ENCODE assay signal across 19 cellular contexts in the genomic region with DNA sequence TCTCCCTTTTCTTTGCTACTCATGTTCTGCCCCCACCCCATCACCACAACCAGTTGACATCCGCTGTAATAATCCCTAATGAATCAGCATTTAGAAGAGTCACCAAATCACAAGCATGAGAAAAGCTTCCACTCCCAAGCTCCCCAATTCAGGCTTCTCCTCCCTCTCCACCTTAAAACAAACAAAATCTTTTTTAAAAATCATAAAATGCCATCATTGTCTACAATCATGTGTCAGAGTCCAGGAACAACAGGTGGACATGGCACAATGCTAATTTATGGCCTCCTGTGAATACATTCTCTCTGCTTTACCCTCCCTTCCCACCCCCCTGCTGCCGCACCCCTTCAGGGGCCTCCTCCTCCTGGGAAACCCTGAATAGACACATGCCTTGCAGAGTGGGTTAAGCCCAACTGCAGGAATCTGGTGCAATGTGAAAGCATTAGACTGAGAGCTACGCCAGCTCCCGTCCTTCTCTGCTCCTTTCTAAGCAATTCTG. TPM values are rescaled to one million over a fixed set of nuclear protein-coding genes. Genes with fewer than 3 reads are reported as not detected.
DNase-seq lines count a peak whose midpoint lies in the region; ATAC-seq, FAIRE-seq and TF ChIP-seq lines count a peak whose summit lies in the region.
"Had no signal": no experiment of that assay in that cellular context is flagged by ENCODE, and none has a peak within 500 bp of the region (broad histone marks: within the 10 kb centered on the region; RNA-seq: fewer than 3 reads in every experiment).

No MANE protein-coding gene starts in this region.

- FAIRE-seq in H1 (lab: Jason Lieb, UNC) (no peak), HTR-8/SVneo (lab: Jason Lieb, UNC) (no peak)
- FAIRE-seq: TTC549 had no signal

- no peak overlapping the region for H2BK120ac ChIP-seq in H1 (replicated peaks; ENCODE audit: low read depth, low read length)

- peak overlapping the region in 2 of 3 experiments; percentile 4 to 72 for H3K27ac Mint-ChIP-seq in nephron
- H3K27ac Mint-ChIP-seq: activated naive CD8-positive, alpha-beta T cell treated with anti-CD3 and anti-CD28 coated beads, Interleukin-2, amount 50 U/mL, for 24 hours; naive thymus-derived CD8-positive, alpha-beta T cell had no signal

- H3K27me3 Mint-ChIP-seq in nephron (ENCODE audit: low read depth): peaks cover 17% of the 10 kb centered on the region

- H3K23ac ChIP-seq in H1 (ENCODE audit: insufficient read length): no peak overlapping the region

- H3K4me2 ChIP-seq in BLaER1: peak overlapping the region; percentile 98
- peak overlapping the region; percentile 44 to 47; a peak in 2 of 4 replicates for H3K4me2 ChIP-seq in H1 (ENCODE audit: insufficient read depth in 1 of 2, low read depth in 2 of 2, low read length in 2 of 2)

- H2BK5ac ChIP-seq in H1 (ENCODE audit: low read depth, low read length): no peak overlapping the region

- no peak overlapping the region for H4K5ac ChIP-seq in H1 (ENCODE audit: insufficient read length, low read depth, low read length)

- H3K27ac ChIP-seq in BLaER1: peak overlapping the region; percentile 20; the same call in 1 of the 2 replicates
- H3K27ac ChIP-seq in HUES64 (ENCODE audit: low read depth, low read length): no peak overlapping the region
- H3K27ac ChIP-seq in H1 (ENCODE audit: low read depth, low read length): no peak overlapping the region
- H3K27ac ChIP-seq in gastrocnemius medialis: no peak overlapping the region
- H3K27ac ChIP-seq: epithelial cell of prostate had no signal

- in situ Hi-C loops in gastrocnemius medialis (cut with MboI; ENCODE audit: low sequenced_read_pairs in 4 of 4): no loop called here

- no peak overlapping the region for H3K14ac ChIP-seq in H1 (ENCODE audit: insufficient read length)

- H3K36me3 Mint-ChIP-seq in nephron (ENCODE audit: low read depth): peaks cover 13% of the 10 kb centered on the region

- H2BK15ac ChIP-seq in H1 (ENCODE audit: low read length): no peak overlapping the region

- H3K9ac ChIP-seq in BLaER1 (peak overlapping the region; percentile 73), HUES64 (ENCODE audit: low read depth, low read length) (no peak overlapping the region), H1 (replicated peaks in 1 of 4; ENCODE audit: extremely low read depth in 1 of 4, low read depth in 3 of 4, low read length in 3 of 4) (no peak overlapping the region)

- intact Hi-C loops in gastrocnemius medialis (cut with DNase I; ENCODE audit: low total_unique reads): no loop called here

- 55% methylated on average over 4 of the region's 4 CpGs for WGBS in HUES64
- 57% methylated on average over 4 of the region's 4 CpGs; no CpG with 5 or more reads in 1 of the 2 experiments for WGBS in H1 (ENCODE audit: extremely low coverage in 1 of 2, insufficient coverage in 1 of 2, insufficient read length in 1 of 2, insufficient replicate concordance in 2 of 2, low coverage in 1 of 2, low lambda C conversion rate in 2 of 2, missing lambda C conversion rate in 1 of 2), 2 experiments

- peaks cover 12% of the 10 kb centered on the region for H3K23me2 ChIP-seq in H1 (ENCODE audit: low read depth, low read length)

- peaks cover 79% of the 10 kb centered on the region for H3K4me1 ChIP-seq in BLaER1
- H3K4me1 ChIP-seq in HUES64 (ENCODE audit: insufficient read depth, low read length): peaks cover 20% of the 10 kb centered on the region
- peaks cover 6 to 20% (median 11%) of the 10 kb centered on the region in 4 experiments for H3K4me1 ChIP-seq in H1 (replicated peaks in 1 of 4; ENCODE audit: control insufficient read depth in 3 of 4, insufficient read depth in 4 of 4, low read length in 3 of 4)
- H3K4me1 ChIP-seq in gastrocnemius medialis: peaks cover 11 to 28% of the 10 kb centered on the region in 2 donors

- H3K9me3 ChIP-seq in BLaER1: no peaks in the 10 kb centered on the region
- no peaks in the 10 kb centered on the region for H3K9me3 ChIP-seq in HUES64 (ENCODE audit: insufficient read depth, low read depth, low read length)
- no peaks in the 10 kb centered on the region for H3K9me3 ChIP-seq in H1 (ENCODE audit: insufficient read depth in 2 of 2, low read depth in 1 of 2, low read length in 1 of 2)
- no peaks in the 10 kb centered on the region for H3K9me3 ChIP-seq in gastrocnemius medialis

- H3K4me1 Mint-ChIP-seq in nephron: peaks cover 55% of the 10 kb centered on the region

- no peak overlapping the region for H2BK20ac ChIP-seq in H1 (ENCODE audit: low read length)

- H3K36me3 ChIP-seq in BLaER1 (peaks cover 46% of the 10 kb centered on the region), HUES64 (ENCODE audit: insufficient read depth, low read length) (peaks cover 12% of the 10 kb centered on the region; the same call in 1 of the 2 replicates), H1 (ENCODE audit: control insufficient read depth in 2 of 4, insufficient read depth in 4 of 4, low read length in 3 of 4) (peaks cover 0 to 4% (median 1%) of the 10 kb centered on the region in 4 experiments; a peak in 2 of 8 replicates), gastrocnemius medialis (no peaks in the 10 kb centered on the region)

- no peak for TF ChIP-seq POLR2A in H1 (IDR thresholded peaks at IDR 0.05; ENCODE audit: control extremely low read depth in 1 of 2, low read depth in 2 of 2, low read length in 2 of 2)
- TF ChIP-seq POLR2A in gastrocnemius medialis (IDR thresholded peaks at IDR 0.05): no peak

- CTCF ChIA-PET in H1 (lab: Charles Lee; ENCODE audit: partially characterized antibody): interaction anchor here (0.7 to 3.8 kb wide), 8 partner anchors 10 to 412 kb away, joined by 3 to 23 read pairs (median 4); no protein-coding TSS in a partner anchor

- H3K56ac ChIP-seq in H1 (replicated peaks; ENCODE audit: insufficient read length, low read depth, low read length): no peak overlapping the region

- no peak for TF ChIP-seq EP300 in H1 (IDR thresholded peaks at IDR 0.05; ENCODE audit: borderline replicate concordance in 1 of 2, low read depth in 2 of 2, low read length in 2 of 2)

- no peak overlapping the region for H2AFZ ChIP-seq in H1 (ENCODE audit: low read length)

- peaks cover 0 to 31% of the 10 kb centered on the region in 2 experiments; a peak in 2 of 4 replicates for H3K79me2 ChIP-seq in H1 (ENCODE audit: control insufficient read depth in 1 of 2, insufficient read depth in 2 of 2, low read length in 2 of 2)

- H3K4ac ChIP-seq in H1 (replicated peaks; ENCODE audit: insufficient read length, low read depth, low read length): no peak overlapping the region

- H3K9me3 Mint-ChIP-seq in nephron: no peaks in the 10 kb centered on the region
- H3K9me3 Mint-ChIP-seq: activated naive CD8-positive, alpha-beta T cell treated with anti-CD3 and anti-CD28 coated beads, Interleukin-2, amount 50 U/mL, for 24 hours; activated T-cell treated with anti-CD3 and anti-CD28 coated beads, Interleukin-2, amount 50 U/mL, for 4 hours had no signal

- no peak for TF ChIP-seq RAD21 in H1 (IDR thresholded peaks at IDR 0.05 in 1 of 2, conservative IDR thresholded peaks at IDR 0.05 in 1 of 2; ENCODE audit: low read depth in 2 of 2, low read length in 2 of 2)

- ATAC-seq in HG03095 (IDR thresholded peaks at IDR 0.05; ENCODE audit: unreplicated experiment) (no peak), GM18909 (IDR thresholded peaks at IDR 0.05; ENCODE audit: poor library complexity, unreplicated experiment) (no peak), gastrocnemius medialis (no peak)
- ATAC-seq: activated naive CD8-positive, alpha-beta T cell treated with anti-CD3 and anti-CD28 coated beads, Interleukin-2, amount 50 U/mL, for 24 hours; activated T-cell treated with anti-CD3 and anti-CD28 coated beads, Interleukin-2, amount 50 U/mL, for 4 hours; naive thymus-derived CD8-positive, alpha-beta T cell; sciatic nerve had no signal

- no peak overlapping the region for H2AK5ac ChIP-seq in H1 (ENCODE audit: low read depth, low read length)

- no peak overlapping the region for H4K8ac ChIP-seq in H1 (ENCODE audit: extremely low read depth, insufficient read depth, low read length)

- H4K20me1 ChIP-seq in BLaER1: peaks cover 80% of the 10 kb centered on the region
- H4K20me1 ChIP-seq in H1 (replicated peaks in 1 of 2; ENCODE audit: control insufficient read depth in 1 of 2, insufficient read depth in 2 of 2, low read length in 2 of 2): peaks cover 16 to 22% of the 10 kb centered on the region in 2 experiments

- H3K79me1 ChIP-seq in H1 (ENCODE audit: low read depth, low read length): peaks cover 2% of the 10 kb centered on the region; the same call in 1 of the 2 replicates

- no peak overlapping the region for H2BK12ac ChIP-seq in H1 (ENCODE audit: low read depth, low read length)

- no peak overlapping the region for H3K18ac ChIP-seq in H1 (ENCODE audit: extremely low read depth, low read length)

- H3K27me3 ChIP-seq in BLaER1: peaks cover 3% of the 10 kb centered on the region; the same call in 1 of the 2 replicates
- H3K27me3 ChIP-seq in HUES64 (ENCODE audit: insufficient read depth, low read length): peaks cover 25% of the 10 kb centered on the region
- H3K27me3 ChIP-seq in H1 (replicated peaks in 1 of 4; ENCODE audit: control insufficient read depth in 3 of 4, extremely low read depth in 1 of 4, insufficient read depth in 3 of 4, low read length in 3 of 4): peaks cover 0 to 10% (median 4%) of the 10 kb centered on the region in 4 experiments; a peak in 5 of 7 replicates
- peaks cover 0 to 3% (median 0%) of the 10 kb centered on the region in 3 donors for H3K27me3 ChIP-seq in gastrocnemius medialis

- peak overlapping the region; percentile 93 for H3K4me3 ChIP-seq in BLaER1
- peak overlapping the region; percentile 30; the same call in 1 of the 2 replicates for H3K4me3 ChIP-seq in HUES64 (ENCODE audit: low read length)
- peak overlapping the region in 1 of 4 experiments; percentile 35; a peak in 1 of 8 replicates for H3K4me3 ChIP-seq in H1 (ENCODE audit: extremely low read depth in 1 of 4, insufficient read depth in 2 of 4, low read depth in 3 of 4, low read length in 4 of 4)
- H3K4me3 ChIP-seq in gastrocnemius medialis: no peak overlapping the region

- POLR2A ChIA-PET in H1 (lab: Charles Lee; ENCODE audit: partially characterized antibody): interaction anchor here (1.5 kb wide), 1 partner anchor 8 kb away, joined by 5 read pairs; no protein-coding TSS in a partner anchor

- H4K91ac ChIP-seq in H1 (replicated peaks; ENCODE audit: insufficient read length, low read length): no peak overlapping the region

- DNase-seq in H1 (ENCODE audit: low read depth in 1 of 2, low spot score in 2 of 2) (no peak), HTR-8/SVneo (ENCODE audit: insufficient read length, low spot score) (no peak), gastrocnemius medialis (no peak)
- DNase-seq: activated CD4-positive, alpha-beta T cell treated with anti-CD3 and anti-CD28 coated beads, Interleukin-2, amount 50 U/mL, for 1 hour; activated naive CD8-positive, alpha-beta T cell treated with anti-CD3 and anti-CD28 coated beads, Interleukin-2, amount 50 U/mL, for 24 hours; activated T-cell treated with anti-CD3 and anti-CD28 coated beads, Interleukin-2, amount 50 U/mL, for 4 hours; Calu3; GF-D8; naive thymus-derived CD8-positive, alpha-beta T cell; NCI-H2171 treated with DMSO at 0.1 percent for 48 hours had no signal

- H3K4me3 Mint-ChIP-seq in nephron: peak overlapping the region; percentile 65 to 86 (median 73)
- H3K4me3 Mint-ChIP-seq: activated naive CD8-positive, alpha-beta T cell treated with anti-CD3 and anti-CD28 coated beads, Interleukin-2, amount 50 U/mL, for 24 hours; activated T-cell treated with anti-CD3 and anti-CD28 coated beads, Interleukin-2, amount 50 U/mL, for 4 hours had no signal

- TF ChIP-seq CTCF in H1 (IDR thresholded peaks at IDR 0.05; ENCODE audit: control extremely low read depth in 1 of 3, insufficient read depth in 1 of 3, low read depth in 1 of 3, low read length in 3 of 3): no peak
- no peak for TF ChIP-seq CTCF in nephron (IDR thresholded peaks at IDR 0.05; ENCODE audit: unreplicated experiment in 3 of 3)
- TF ChIP-seq CTCF in gastrocnemius medialis (IDR thresholded peaks at IDR 0.05 in 4 of 5, conservative IDR thresholded peaks at IDR 0.05 in 1 of 5): no peak

RNA-seq across cellular contexts. Expression of a gene that starts 3.7 kb away (rescaled TPM):
- polyA plus RNA-seq in HUES64 (2013, experiment 1 of 2): 12.0 TPM
- 11.9 TPM for polyA plus RNA-seq in HUES64 (2013, experiment 2 of 2)
- 13.4 and 15.1 TPM in 2 replicates for total RNA-seq in H1 (2021; fragmentation: NEBNext Ultra II Directional; extraction: Animal tissue kit (Norgen Biotek cat#: 25700))
- 15.4 and 16.4 TPM in 2 replicates for polyA plus RNA-seq in H1 (2011; rRNA removed)
- polyA plus RNA-seq in H1 (2011; cell fraction: cytosol; rRNA removed): 10.3 TPM
- polyA plus RNA-seq in H1 (2011; cell fraction: nucleus; rRNA removed): 18.4 TPM
- 8.4 to 11.6 TPM (median 9.6 TPM) in 4 replicates for polyA plus RNA-seq in H1 (2012, experiment 1 of 2)
- 5.7 TPM for polyA plus RNA-seq in H1 (2012, experiment 2 of 2)
- 6.2 TPM for polyA plus RNA-seq in H1 (2013, experiment 1 of 2)
- 5.9 TPM for polyA plus RNA-seq in H1 (2013, experiment 2 of 2)
- 25.0 and 27.3 TPM in 2 replicates for polyA minus RNA-seq in H1 (2011; rRNA and poly(A)+ RNA removed)
- 6.7 TPM for polyA minus RNA-seq in H1 (2011; cell fraction: cytosol; rRNA and poly(A)+ RNA removed)
- 13.3 TPM for polyA minus RNA-seq in H1 (2011; cell fraction: nucleus; rRNA and poly(A)+ RNA removed)
- total RNA-seq in gastrocnemius medialis: 1 to 10 TPM in 1 of 4 donors, under 1 TPM in 3; 0.29 to 4.3 (median 0.96) TPM
- total RNA-seq: Calu3, HT1080 had no signal

Comparison
In these comparisons a context has a peak if more than half of its experiments do, and no peak if none do; other contexts are left out.
1. H3K4me3 ChIP-seq: peak in BLaER1 (single experiment) and HUES64 (single experiment); none in gastrocnemius medialis (0 of 4).